ENCODE assay signal across 1 cellular context in the genomic region with DNA sequence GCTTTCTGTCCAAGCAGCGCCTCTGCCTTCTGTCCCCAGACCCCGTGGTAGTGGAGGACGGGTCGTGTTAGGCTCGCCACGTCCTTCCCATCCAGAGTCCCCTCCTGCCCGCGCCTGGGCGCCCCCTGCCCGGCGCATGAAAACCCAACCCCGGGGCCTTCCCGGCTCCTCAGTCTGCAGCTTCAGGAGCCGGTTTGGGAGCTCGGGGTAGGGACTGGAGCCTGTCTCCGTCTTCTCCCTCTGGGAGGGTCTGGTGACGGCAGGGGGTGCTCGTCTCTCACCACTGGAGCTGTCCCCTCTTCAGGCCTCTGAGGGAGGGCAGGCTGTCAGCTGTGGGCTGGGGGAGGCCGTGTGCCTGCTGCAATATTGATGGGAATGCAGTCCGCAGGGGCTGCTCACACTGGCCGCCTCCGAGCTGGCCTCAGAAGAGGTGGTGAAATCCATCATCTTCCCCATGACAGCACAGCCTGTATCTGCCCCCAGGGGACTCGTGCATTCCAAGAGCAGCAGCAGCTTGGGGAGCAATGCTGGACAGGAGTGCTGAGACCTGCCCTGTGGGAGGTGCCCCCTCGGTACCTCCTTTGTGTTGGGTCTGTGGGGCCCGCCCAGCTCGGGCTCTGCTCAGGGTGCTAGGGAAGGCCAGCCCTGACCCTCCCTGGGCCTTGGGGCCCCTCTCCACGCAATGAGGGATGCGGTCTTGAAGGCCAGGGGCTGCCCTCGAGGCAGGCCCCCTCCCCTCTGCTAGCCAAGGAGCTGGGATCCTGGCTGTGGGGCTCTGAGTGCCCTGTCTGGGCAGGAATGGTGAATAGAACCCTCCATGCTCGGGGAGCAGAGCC.
A peak's percentile ranks its signal among the peaks of the same experiment; 100 is the strongest.
TF ChIP-seq lines count a peak whose summit lies in the region.

No MANE protein-coding gene starts in this region.

TF ChIP-seq in IMR-90, 13 proteins besides CTCF, POLR2A, EP300 and RAD21:
- TF ChIP-seq MAZ (IDR thresholded peaks at IDR 0.05; ENCODE audit: borderline replicate concordance, low read depth, low read length): no peak
- TF ChIP-seq SMC3 (IDR thresholded peaks at IDR 0.05; ENCODE audit: low read depth, low read length): peak; percentile 12; the same call in 1 of the 2 replicates
